In genomic region chr16:53945996-53946395, GRCh38 we compare ENCODE assay signal across 8 cellular contexts.
DNase-seq lines count a peak whose midpoint lies in the region; ATAC-seq and TF ChIP-seq lines count a peak whose summit lies in the region.

No MANE protein-coding gene starts in this region.

- no peak overlapping the region for H3K27ac ChIP-seq in MM.1S (ENCODE audit: low read length)
- no peak overlapping the region for H3K27ac ChIP-seq in lung (ENCODE audit: low read depth in 1 of 2, low read length in 1 of 2)

- no peak overlapping the region for H2AFZ ChIP-seq in MM.1S (ENCODE audit: low read length)

- H3K36me3 ChIP-seq in MM.1S (replicated peaks; ENCODE audit: insufficient read depth, low read length) (no peaks in the 10 kb centered on the region), lung (ENCODE audit: control insufficient read depth in 2 of 2, insufficient read depth in 2 of 2, low read length in 2 of 2) (peaks cover 0 to 5% of the 10 kb centered on the region in 2 donors)

- no peak overlapping the region for H3K4me2 ChIP-seq in MM.1S (ENCODE audit: low read depth, low read length)

- no peaks in the 10 kb centered on the region for H3K9me3 Mint-ChIP-seq in chondrocyte (ENCODE audit: low read depth)

- H3K4me3 ChIP-seq in MM.1S (ENCODE audit: low read length) (no peak overlapping the region), lung (no peak overlapping the region)

- no peaks in the 10 kb centered on the region for H3F3A ChIP-seq in MM.1S (ENCODE audit: insufficient read depth, low read length)

- H3K27me3 ChIP-seq in MM.1S (replicated peaks; ENCODE audit: insufficient read depth, low read length) = no peaks in the 10 kb centered on the region
- no peaks in the 10 kb centered on the region for H3K27me3 ChIP-seq in lung (ENCODE audit: control insufficient read depth, insufficient read depth)

- H3K9me3 ChIP-seq in MM.1S (replicated peaks; ENCODE audit: insufficient read depth, low read length) (no peaks in the 10 kb centered on the region), lung (ENCODE audit: control insufficient read depth in 2 of 2, insufficient read depth in 1 of 2, low read length in 1 of 2) (no peaks in the 10 kb centered on the region)

- no peak overlapping the region for H3K27ac Mint-ChIP-seq in chondrocyte (ENCODE audit: unreplicated experiment)

- WGBS in lung, 2 donors = 54 to 62% methylated on average over 2 of the region's 2 CpGs

- H3K4me1 ChIP-seq in MM.1S (ENCODE audit: low read length) (no peaks in the 10 kb centered on the region), lung (ENCODE audit: control insufficient read depth in 2 of 2, insufficient read depth in 2 of 2, low read length in 2 of 2) (peaks cover 0 to 2% of the 10 kb centered on the region in 2 donors)

- H3K27me3 Mint-ChIP-seq in chondrocyte (ENCODE audit: low read depth) = no peaks in the 10 kb centered on the region

- H3K36me3 Mint-ChIP-seq in chondrocyte (ENCODE audit: low read depth) = peaks cover 4% of the 10 kb centered on the region

- TF ChIP-seq CTCF in MM.1S (IDR thresholded peaks at IDR 0.05; ENCODE audit: low read length) = peak; percentile 52
- TF ChIP-seq CTCF in chondrocyte (IDR thresholded peaks at IDR 0.05) = peak; percentile 77
- TF ChIP-seq CTCF in lung (IDR thresholded peaks at IDR 0.05; ENCODE audit: control extremely low read depth, extremely low read depth) = peak; percentile 33

- H3K9ac ChIP-seq in MM.1S (ENCODE audit: low read length) = no peak overlapping the region

- H3K4me3 Mint-ChIP-seq in chondrocyte (ENCODE audit: unreplicated experiment) = no peak overlapping the region

- no peak for ATAC-seq in lung (ENCODE audit: insufficient read depth, low FRiP score)

- no peaks in the 10 kb centered on the region for H4K20me1 ChIP-seq in MM.1S (ENCODE audit: insufficient read depth, low read length)

- H3K79me2 ChIP-seq in MM.1S (ENCODE audit: low read length) = no peaks in the 10 kb centered on the region

- H3K4me1 Mint-ChIP-seq in chondrocyte (ENCODE audit: low read depth) = peaks cover 2% of the 10 kb centered on the region

- H3K9me2 ChIP-seq in MM.1S (replicated peaks; ENCODE audit: insufficient read depth, low read length) = no peaks in the 10 kb centered on the region

- DNase-seq in DMS 273 (lab: John Stamatoyannopoulos, UW; ENCODE audit: unreplicated experiment) (peak; percentile 53), DMS 273 treated with DMSO at 0.1 percent for 48 hours (lab: John Stamatoyannopoulos, UW) (no peak), MM.1S (no peak), chondrocyte (ENCODE audit: low spot score) (no peak), lung (ENCODE audit: low spot score) (peak; percentile 33), NCI-H748 treated with DMSO at 0.1 percent for 48 hours (lab: John Stamatoyannopoulos, UW) (no peak), cortex of kidney (lab: John Stamatoyannopoulos, UW) (no peak)
- DNase-seq in activated effector memory CD4-positive, alpha-beta T cell treated with Interleukin-2 at 50 U/mL for 16 hours = no peak

Comparison
In these comparisons a context has a peak if more than half of its experiments do, and no peak if none do; other contexts are left out.
1. DNase-seq: peak in DMS 273 (single experiment) and lung (single experiment); none in DMS 273 treated with DMSO at 0.1 percent for 48 hours (single experiment), MM.1S (single experiment), chondrocyte (single experiment), NCI-H748 treated with DMSO at 0.1 percent for 48 hours (single experiment), cortex of kidney (single experiment) and activated effector memory CD4-positive, alpha-beta T cell treated with Interleukin-2 at 50 U/mL for 16 hours (single experiment).
2. Peak in every context shown above with its lines, with median percentiles within 50 percentile points of each other: CTCF ChIP-seq.